Comparison of ENCODE assay signal across 8 cellular contexts in genomic region chr19:3626473-3627350, GRCh38. TPM values are rescaled to one million over a fixed set of nuclear protein-coding genes. Genes with fewer than 3 reads are reported as not detected.
DNase-seq lines count a peak whose midpoint lies in the region; ATAC-seq and TF ChIP-seq lines count a peak whose summit lies in the region.

Gene CACTIN (minus strand): TSS chr19:3626790. CDS start chr19:3626762, 28 bp downstream.

- no peaks in the 10 kb centered on the region for H3K27me3 Mint-ChIP-seq in Calu3 (ENCODE audit: unreplicated experiment)
- peaks cover 2% of the 10 kb centered on the region for H3K27me3 Mint-ChIP-seq in IgD-negative memory B cell

- intact Hi-C loops in Calu3 (cut with micrococcal nuclease; ENCODE audit: unreplicated experiment) = no loop called here

- H3K27ac Mint-ChIP-seq in Calu3 (ENCODE audit: unreplicated experiment) (peak within 1 kb of the TSS; percentile 96), IgD-negative memory B cell (peak within 1 kb of the TSS; percentile 89 to 100 (median 98))

- no TSS peak for BruUV-seq in Calu3 (replicated peaks; lab: Mats Ljungman, UMichigan)

- CTCF ChIA-PET in Calu3 (lab: Charles Lee) = no interaction called here

- ATAC-seq in GM21526 (IDR thresholded peaks at IDR 0.05; ENCODE audit: low FRiP score, unreplicated experiment) = peak; percentile 76

- no peaks in the 10 kb centered on the region for H3K4me1 Mint-ChIP-seq in Calu3 (ENCODE audit: low read depth, unreplicated experiment)
- peaks cover 17 to 20% (median 17%) of the 10 kb centered on the region in 3 donors for H3K4me1 Mint-ChIP-seq in IgD-negative memory B cell

- H3K9me3 Mint-ChIP-seq in Calu3 (ENCODE audit: low read depth, unreplicated experiment) (no peaks in the 10 kb centered on the region), IgD-negative memory B cell (no peaks in the 10 kb centered on the region)

- H3K4me3 Mint-ChIP-seq in Calu3 (ENCODE audit: low read depth, unreplicated experiment) (peak within 1 kb of the TSS; percentile 99), IgD-negative memory B cell (peak within 1 kb of the TSS; percentile 85 to 100 (median 98))

- peak; percentile 97 for DNase-seq in Calu3
- peak; percentile 72 for DNase-seq in OCI-M2 (lab: John Stamatoyannopoulos, UW; ENCODE audit: unreplicated experiment)
- DNase-seq in activated T-cell treated with anti-CD3 and anti-CD28 coated beads for 4 hours = peak; percentile 99
- DNase-seq in epidermal melanocyte (ENCODE audit: insufficient read length, low spot score) = peak; percentile 100
- peak; percentile 97 for DNase-seq in middle frontal gyrus (ENCODE audit: extremely low spot score, low spot score)
- DNase-seq in stimulated activated CD8-positive, alpha-beta memory T cell treated with anti-CD3 and anti-CD28 coated beads, Interleukin-2, amount 100 ng/mL, for 48 hours (ENCODE audit: low read depth in 2 of 2) = peak; percentile 98 to 99

- TF ChIP-seq CTCF in Calu3 (IDR thresholded peaks at IDR 0.05; ENCODE audit: unreplicated experiment) = no peak

- H3K36me3 Mint-ChIP-seq in Calu3 (ENCODE audit: insufficient read depth, unreplicated experiment) (peaks cover 32% of the 10 kb centered on the region), IgD-negative memory B cell (no peaks in the 10 kb centered on the region)

RNA-seq across cellular contexts. Expression of gene CACTIN, which starts in this region (rescaled TPM):
- total RNA-seq in Calu3 (2022) = 20.2 and 21.4 TPM in 2 replicates
- 20.6 TPM for polyA plus RNA-seq in IgD-negative memory B cell

Comparison
In these comparisons a context has a peak if more than half of its experiments do, and no peak if none do; other contexts are left out.
1. Peak in every context shown above with its lines: DNase-seq and ATAC-seq.